Comparison of ENCODE assay signal across 12 cellular contexts in the genomic region with DNA sequence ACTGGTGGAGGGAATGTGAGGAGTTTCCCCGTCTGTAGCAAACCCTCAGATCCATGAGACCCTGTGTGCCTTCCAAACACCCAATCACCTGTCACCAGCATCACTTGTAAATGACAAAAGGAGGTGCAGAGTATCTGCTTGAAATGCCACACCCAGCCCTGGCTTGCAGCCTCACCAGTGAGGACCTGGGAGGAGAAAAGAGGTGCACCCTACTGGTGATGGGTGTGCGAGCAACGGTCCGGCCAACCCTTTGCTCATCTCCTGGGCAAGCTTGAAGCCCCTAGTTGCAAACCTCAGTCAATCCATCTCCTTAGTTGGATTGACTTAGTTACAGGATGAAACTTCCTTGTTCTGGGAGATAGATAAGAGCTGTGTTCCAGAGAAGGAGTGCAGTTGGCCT.
DNase-seq lines count a peak whose midpoint lies in the region; ATAC-seq and TF ChIP-seq lines count a peak whose summit lies in the region.
"Had no signal": no experiment of that assay in that cellular context is flagged by ENCODE, and none has a peak within 500 bp of the region (broad histone marks: within the 10 kb centered on the region; RNA-seq: fewer than 3 reads in every experiment).

No MANE protein-coding gene starts in this region.

- no peaks in the 10 kb centered on the region for H3K36me3 Mint-ChIP-seq in activated CD8-positive, alpha-beta memory T cell treated with anti-CD3 and anti-CD28 coated beads, Interleukin-2, amount 10 ng/mL, durations not matched to agents 7 days and 5 days

- H3K27me3 Mint-ChIP-seq in activated CD8-positive, alpha-beta memory T cell treated with anti-CD3 and anti-CD28 coated beads, Interleukin-2, amount 10 ng/mL, durations not matched to agents 7 days and 5 days = no peaks in the 10 kb centered on the region

- H3K79me2 ChIP-seq in OCI-LY7 (ENCODE audit: insufficient read depth, low read depth, low read length) = no peaks in the 10 kb centered on the region

- no peaks in the 10 kb centered on the region for H3K9me3 Mint-ChIP-seq in activated CD8-positive, alpha-beta memory T cell treated with anti-CD3 and anti-CD28 coated beads, Interleukin-2, amount 10 ng/mL, durations not matched to agents 7 days and 5 days (ENCODE audit: low read depth)

- no TSS peak for BruUV-seq in OCI-LY7 (replicated peaks; lab: Mats Ljungman, UMichigan)

- H3K27ac ChIP-seq in HEK293 (ENCODE audit: extremely low read depth, low read depth, low read length) (no peak overlapping the region), OCI-LY7 (ENCODE audit: low read depth, low read length, poor library complexity, severe bottlenecking) (no peak overlapping the region)
- H3K27ac ChIP-seq: BLaER1, GM23248, thoracic aorta had no signal

- no peaks in the 10 kb centered on the region for H3K4me1 ChIP-seq in HEK293 (ENCODE audit: control insufficient read depth, insufficient read depth, low read length)
- peaks cover 30% of the 10 kb centered on the region for H3K4me1 ChIP-seq in OCI-LY7 (ENCODE audit: insufficient read depth, low read length, poor library complexity, severe bottlenecking)

- H3K4me3 ChIP-seq in HEK293 (ENCODE audit: low read depth, low read length) = no peak overlapping the region
- no peak overlapping the region for H3K4me3 ChIP-seq in OCI-LY7 (ENCODE audit: low read depth, low read length, poor library complexity, severe bottlenecking)
- H3K4me3 ChIP-seq in retinal pigment epithelial cell (ENCODE audit: low read length) = no peak overlapping the region
- H3K4me3 ChIP-seq: BLaER1, GM23248, thoracic aorta had no signal

- peaks cover 2% of the 10 kb centered on the region for H3K4me1 Mint-ChIP-seq in activated CD8-positive, alpha-beta memory T cell treated with anti-CD3 and anti-CD28 coated beads, Interleukin-2, amount 10 ng/mL, durations not matched to agents 7 days and 5 days

- no peaks in the 10 kb centered on the region for H3K9me3 ChIP-seq in HEK293 (ENCODE audit: control insufficient read depth, insufficient read depth, low read depth, low read length)
- no peaks in the 10 kb centered on the region for H3K9me3 ChIP-seq in OCI-LY7 (ENCODE audit: low read length)
- H3K9me3 ChIP-seq: BLaER1, thoracic aorta had no signal

- H2AFZ ChIP-seq in OCI-LY7 (ENCODE audit: low read length) = no peak overlapping the region

- POLR2A ChIA-PET in HEK293 (lab: Yijun Ruan, JAX) = interaction anchor here (0.7 kb wide), 1 partner anchor 217 kb away, joined by 3 read pairs; the partner anchor contains the start of gene GRID1
- POLR2A ChIA-PET in OCI-LY7 (lab: Charles Lee) = interaction anchor here (0.7 to 3.0 kb wide), 10 partner anchors 10 to 224 kb away, joined by 3 to 17 read pairs (median 4); no protein-coding TSS in a partner anchor

- ATAC-seq in activated CD8-positive, alpha-beta memory T cell treated with anti-CD3 and anti-CD28 coated beads, Interleukin-2, amount 10 ng/mL, durations not matched to agents 7 days and 5 days = peak; percentile 48
- ATAC-seq in left cardiac atrium = no peak

- TF ChIP-seq CTCF in HEK293 (tag by site-specific recombination; IDR thresholded peaks at IDR 0.05) (no peak), OCI-LY7 (conservative IDR thresholded peaks at IDR 0.05; ENCODE audit: low read length) (peak; percentile 78), retinal pigment epithelial cell (conservative IDR thresholded peaks at IDR 0.05; ENCODE audit: low read depth, low read length) (peak; percentile 13)

- H3K27ac Mint-ChIP-seq in activated CD8-positive, alpha-beta memory T cell treated with anti-CD3 and anti-CD28 coated beads, Interleukin-2, amount 10 ng/mL, durations not matched to agents 7 days and 5 days = no peak overlapping the region

- CTCF ChIA-PET in activated CD8-positive, alpha-beta memory T cell treated with anti-CD3 and anti-CD28 coated beads, Interleukin-2, amount 10 ng/mL, durations not matched to agents 7 days and 5 days (lab: Charles Lee) = interaction anchor here (1.9 to 9.2 kb wide), 4 partner anchors 27 to 206 kb away, joined by 4 to 191 read pairs (median 4); no protein-coding TSS in a partner anchor
- CTCF ChIA-PET in HEK293 (lab: Yijun Ruan, JAX) = interaction anchor here (0.6 to 2.0 kb wide), 6 partner anchors 9 to 206 kb away, joined by 3 to 14 read pairs (median 4); no protein-coding TSS in a partner anchor
- CTCF ChIA-PET in OCI-LY7 (lab: Charles Lee; ENCODE audit: unreplicated experiment) = interaction anchor here (0.6 to 1.4 kb wide), 6 partner anchors 61 to 323 kb away, joined by 3 to 6 read pairs (median 4); no protein-coding TSS in a partner anchor

- no peak overlapping the region for H3K4me2 ChIP-seq in OCI-LY7 (ENCODE audit: low read length)

- no peaks in the 10 kb centered on the region for H3K9me2 ChIP-seq in OCI-LY7 (ENCODE audit: insufficient read depth, low read length)

- H4K20me1 ChIP-seq in OCI-LY7 (ENCODE audit: insufficient read depth, low read length) = no peaks in the 10 kb centered on the region
- H4K20me1 ChIP-seq: BLaER1 had no signal

- intact Hi-C loops in OCI-LY7 (cut with micrococcal nuclease; ENCODE audit: unreplicated experiment) (loop anchor here (1.0 to 10.0 kb wide), 6 partner anchors 61 to 589 kb away; partner anchors contain the start of gene GRID1), left cardiac atrium (cut with DNase I) (loop anchor here in 1 of 2 donors (2.0 kb wide), 1 partner anchor 183 kb away; no protein-coding TSS in a partner anchor)

- H3K36me3 ChIP-seq in HEK293 (ENCODE audit: control insufficient read depth in 2 of 2, insufficient read depth in 1 of 2, low read length in 2 of 2) (no peaks in the 10 kb centered on the region), OCI-LY7 (ENCODE audit: insufficient read depth, low read length) (no peaks in the 10 kb centered on the region)
- H3K36me3 ChIP-seq: BLaER1, thoracic aorta had no signal

- H3K4me3 Mint-ChIP-seq in activated CD8-positive, alpha-beta memory T cell treated with anti-CD3 and anti-CD28 coated beads, Interleukin-2, amount 10 ng/mL, durations not matched to agents 7 days and 5 days = no peak overlapping the region

- DNase-seq in activated CD8-positive, alpha-beta memory T cell treated with anti-CD3 and anti-CD28 coated beads, Interleukin-2, amount 10 ng/mL, durations not matched to agents 7 days and 5 days = peak; percentile 46
- DNase-seq in activated CD8-positive, alpha-beta memory T cell treated with anti-CD3 and anti-CD28 coated beads for 24 hours = no peak
- DNase-seq in OCI-LY7 (ENCODE audit: low spot score) (peak; percentile 86), retinal pigment epithelial cell (ENCODE audit: low read depth) (no peak), NCI-H1092 treated with DMSO at 0.1 percent for 48 hours (lab: John Stamatoyannopoulos, UW) (no peak), mucosa of gallbladder (ENCODE audit: low spot score) (no peak), left cardiac atrium (no peak)
- DNase-seq: GM23248, NCI-H2081 had no signal

TF ChIP-seq in HEK293, 187 proteins besides CTCF, POLR2A, EP300 and RAD21:
- TF ChIP-seq ZBTB8A (tag by site-specific recombination; IDR thresholded peaks at IDR 0.05) (no peak), KLF7 (tag by site-specific recombination; IDR thresholded peaks at IDR 0.05; ENCODE audit: borderline replicate concordance) (no peak), KLF1 (tag by site-specific recombination; IDR thresholded peaks at IDR 0.05) (peak; percentile 46)

Comparison
In these comparisons a context has a peak if more than half of its experiments do, and no peak if none do; other contexts are left out.
1. DNase-seq: peak in activated CD8-positive, alpha-beta memory T cell treated with anti-CD3 and anti-CD28 coated beads, Interleukin-2, amount 10 ng/mL, durations not matched to agents 7 days and 5 days (single experiment) and OCI-LY7 (single experiment); none in activated CD8-positive, alpha-beta memory T cell treated with anti-CD3 and anti-CD28 coated beads for 24 hours (single experiment), retinal pigment epithelial cell (single experiment), NCI-H1092 treated with DMSO at 0.1 percent for 48 hours (single experiment), mucosa of gallbladder (single experiment) and left cardiac atrium (single experiment).